ENCODE assay signal across 8 cellular contexts in genomic region chr10:52232561-52233350, GRCh38.
DNase-seq lines count a peak whose midpoint lies in the region; ATAC-seq and TF ChIP-seq lines count a peak whose summit lies in the region.

No MANE protein-coding gene starts in this region.

- no peak for TF ChIP-seq CTCF in heart left ventricle (IDR thresholded peaks at IDR 0.05)
- no peak for TF ChIP-seq CTCF in type B pancreatic cell (conservative IDR thresholded peaks at IDR 0.05)
- no peak for TF ChIP-seq CTCF in foreskin fibroblast (IDR thresholded peaks at IDR 0.05; ENCODE audit: low read depth, low read length)

- intact Hi-C loops in heart left ventricle (cut with DNase I), result no loop called here

- H3K36me3 Mint-ChIP-seq in type B pancreatic cell, result no peaks in the 10 kb centered on the region
- no peaks in the 10 kb centered on the region for H3K36me3 Mint-ChIP-seq in activated CD8-positive, alpha-beta memory T cell treated with anti-CD3 and anti-CD28 coated beads, Interleukin-2, amount 10 ng/mL, durations not matched to agents 7 days and 5 days

- DNase-seq in RPMI8226, result peak; percentile 4
- no peak for DNase-seq in heart left ventricle
- DNase-seq in type B pancreatic cell (ENCODE audit: extremely low spot score, unreplicated experiment), result no peak
- no peak for DNase-seq in activated naive CD4-positive, alpha-beta T cell treated with anti-CD3 and anti-CD28 coated beads, Interleukin-2, amount 50 U/mL, for 16 hours
- no peak for DNase-seq in activated CD8-positive, alpha-beta memory T cell treated with anti-CD3 and anti-CD28 coated beads, Interleukin-2, amount 10 ng/mL, durations not matched to agents 7 days and 5 days
- DNase-seq in foreskin fibroblast, result no peak

- H3K27ac ChIP-seq in heart left ventricle, result no peak overlapping the region

- H3K27ac Mint-ChIP-seq in type B pancreatic cell, result peak overlapping the region; percentile 78
- H3K27ac Mint-ChIP-seq in activated CD8-positive, alpha-beta memory T cell treated with anti-CD3 and anti-CD28 coated beads, Interleukin-2, amount 10 ng/mL, durations not matched to agents 7 days and 5 days, result no peak overlapping the region

- H3K36me3 ChIP-seq in heart left ventricle, result no peaks in the 10 kb centered on the region

- H3K4me3 ChIP-seq in heart left ventricle (peak overlapping the region in 9 of 12 donors; percentile 24 to 45 (median 37)), foreskin fibroblast (ENCODE audit: low read depth in 1 of 2, low read length in 2 of 2) (no peak overlapping the region)

- no peaks in the 10 kb centered on the region for H3K27me3 Mint-ChIP-seq in type B pancreatic cell
- H3K27me3 Mint-ChIP-seq in activated CD8-positive, alpha-beta memory T cell treated with anti-CD3 and anti-CD28 coated beads, Interleukin-2, amount 10 ng/mL, durations not matched to agents 7 days and 5 days, result peaks cover 12% of the 10 kb centered on the region

- no peak for TF ChIP-seq POLR2A in heart left ventricle (IDR thresholded peaks at IDR 0.05)

- no peaks in the 10 kb centered on the region for H3K27me3 ChIP-seq in heart left ventricle

- H3K4me1 ChIP-seq in heart left ventricle, result peaks cover 0 to 10% (median 2%) of the 10 kb centered on the region in 12 donors

- no peaks in the 10 kb centered on the region for H3K9me3 ChIP-seq in heart left ventricle

- peak overlapping the region; percentile 82 for H3K4me3 Mint-ChIP-seq in type B pancreatic cell
- H3K4me3 Mint-ChIP-seq in activated CD8-positive, alpha-beta memory T cell treated with anti-CD3 and anti-CD28 coated beads, Interleukin-2, amount 10 ng/mL, durations not matched to agents 7 days and 5 days, result no peak overlapping the region

- CTCF ChIA-PET in activated CD8-positive, alpha-beta memory T cell treated with anti-CD3 and anti-CD28 coated beads, Interleukin-2, amount 10 ng/mL, durations not matched to agents 7 days and 5 days (lab: Charles Lee), result no interaction called here

- no peaks in the 10 kb centered on the region for H3K9me3 Mint-ChIP-seq in type B pancreatic cell
- H3K9me3 Mint-ChIP-seq in activated CD8-positive, alpha-beta memory T cell treated with anti-CD3 and anti-CD28 coated beads, Interleukin-2, amount 10 ng/mL, durations not matched to agents 7 days and 5 days (ENCODE audit: low read depth), result no peaks in the 10 kb centered on the region

- 38 to 43% (median 41%) methylated on average over 4 of the region's 4 CpGs for WGBS in heart left ventricle, 4 donors

- ATAC-seq in GM18873 (IDR thresholded peaks at IDR 0.05; ENCODE audit: low FRiP score, unreplicated experiment), result peak; percentile 94
- ATAC-seq in HG02798 (IDR thresholded peaks at IDR 0.05; ENCODE audit: poor library complexity, unreplicated experiment), result peak; percentile 85
- peak in 3 of 4 donors; percentile 26 to 44 (median 37) for ATAC-seq in heart left ventricle
- ATAC-seq in activated CD8-positive, alpha-beta memory T cell treated with anti-CD3 and anti-CD28 coated beads, Interleukin-2, amount 10 ng/mL, durations not matched to agents 7 days and 5 days, result no peak

- peaks cover 10% of the 10 kb centered on the region for H3K4me1 Mint-ChIP-seq in type B pancreatic cell (ENCODE audit: unreplicated experiment)
- no peaks in the 10 kb centered on the region for H3K4me1 Mint-ChIP-seq in activated CD8-positive, alpha-beta memory T cell treated with anti-CD3 and anti-CD28 coated beads, Interleukin-2, amount 10 ng/mL, durations not matched to agents 7 days and 5 days

Comparison
In these comparisons a context has a peak if more than half of its experiments do, and no peak if none do; other contexts are left out.
1. H3K4me3 ChIP-seq: peak in heart left ventricle (9 of 12); none in foreskin fibroblast (0 of 2).